Comparison of ENCODE assay signal across 1 cellular context in genomic region chr3:171810278-171811058, GRCh38.
TF ChIP-seq lines count a peak whose summit lies in the region.

TSS of gene PLD1 (minus strand) at chr3:171810483. CDS start at chr3:171738051, 72,432 bp downstream.

TF ChIP-seq in HepG2, 621 proteins besides CTCF, POLR2A, EP300 and RAD21 (continued from another document and continues in another):
- TF ChIP-seq AHDC1 (CRISPR knock-in tag; IDR thresholded peaks at IDR 0.05; ENCODE audit: borderline replicate concordance), result no peak
- no peak for TF ChIP-seq GTF2F1 (IDR thresholded peaks at IDR 0.05; ENCODE audit: low read length)
- no peak; the same call in 1 of the 2 replicates for TF ChIP-seq ELF4 (CRISPR knock-in tag; IDR thresholded peaks at IDR 0.05; ENCODE audit: borderline replicate concordance)
- peak; percentile 62 for TF ChIP-seq ZSCAN31 (CRISPR knock-in tag; IDR thresholded peaks at IDR 0.05; ENCODE audit: low read depth)
- no peak for TF ChIP-seq TFDP2 (CRISPR knock-in tag; IDR thresholded peaks at IDR 0.05)
- TF ChIP-seq ATAD3A (CRISPR knock-in tag; IDR thresholded peaks at IDR 0.05), result no peak
- TF ChIP-seq BATF2 (CRISPR knock-in tag; IDR thresholded peaks at IDR 0.05), result no peak
- peak; percentile 44; the same call in 1 of the 2 replicates for TF ChIP-seq HDAC2 (CRISPR knock-in tag; IDR thresholded peaks at IDR 0.05)
- TF ChIP-seq HNRNPK (IDR thresholded peaks at IDR 0.05; ENCODE audit: low read depth, low read length, poor library complexity, severe bottlenecking), result peak; percentile 92
- peak; percentile 64 for TF ChIP-seq ELF3 (CRISPR knock-in tag; IDR thresholded peaks at IDR 0.05)
- no peak; the same call in 1 of the 2 replicates for TF ChIP-seq ZNF740 (CRISPR knock-in tag; IDR thresholded peaks at IDR 0.05)
- TF ChIP-seq ZBTB38 (CRISPR knock-in tag; IDR thresholded peaks at IDR 0.05), result no peak; the same call in 1 of the 2 replicates
- no peak for TF ChIP-seq ZNF850 (CRISPR knock-in tag; conservative IDR thresholded peaks at IDR 0.05)
- peak; percentile 56 for TF ChIP-seq TCF7 (IDR thresholded peaks at IDR 0.05; ENCODE audit: low read depth)
- TF ChIP-seq THRA (CRISPR knock-in tag; IDR thresholded peaks at IDR 0.05; ENCODE audit: borderline replicate concordance), result 0 out of 2 replicates have a peak, but pooled peaks have one; percentile 42
- no peak for TF ChIP-seq DNMT1 (CRISPR knock-in tag; IDR thresholded peaks at IDR 0.05)
- TF ChIP-seq ZNF24 (IDR thresholded peaks at IDR 0.05), result no peak
- TF ChIP-seq GRHL1 (CRISPR knock-in tag; conservative IDR thresholded peaks at IDR 0.05), result no peak
- no peak for TF ChIP-seq CREBL2 (CRISPR knock-in tag; IDR thresholded peaks at IDR 0.05; ENCODE audit: borderline replicate concordance)
- no peak; the same call in 1 of the 2 replicates for TF ChIP-seq RNF2 (conservative IDR thresholded peaks at IDR 0.05; ENCODE audit: low read depth)
- TF ChIP-seq TAF1 (CRISPR knock-in tag; IDR thresholded peaks at IDR 0.05), result peak; percentile 78
- peak; percentile 65 for TF ChIP-seq ZNF329 (CRISPR knock-in tag; IDR thresholded peaks at IDR 0.05; ENCODE audit: low read depth)
- TF ChIP-seq USF2 (IDR thresholded peaks at IDR 0.05; ENCODE audit: low read depth, low read length), result no peak
- TF ChIP-seq USF2 (CRISPR knock-in tag; IDR thresholded peaks at IDR 0.05; ENCODE audit: borderline replicate concordance), result no peak
- no peak for TF ChIP-seq NFE2L1 (CRISPR knock-in tag; IDR thresholded peaks at IDR 0.05; ENCODE audit: borderline replicate concordance)
- no peak; the same call in 1 of the 2 replicates for TF ChIP-seq PHF20 (CRISPR knock-in tag; IDR thresholded peaks at IDR 0.05)
- peak; percentile 71; the same call in 1 of the 2 replicates for TF ChIP-seq ZNF772 (CRISPR knock-in tag; IDR thresholded peaks at IDR 0.05)
- TF ChIP-seq ZNF580 (CRISPR knock-in tag; IDR thresholded peaks at IDR 0.05; ENCODE audit: borderline replicate concordance, low read depth), result 0 out of 2 replicates have a peak, but pooled peaks have one; percentile 35
- no peak for TF ChIP-seq AHR (CRISPR knock-in tag; IDR thresholded peaks at IDR 0.05)
- TF ChIP-seq FOXO4 (CRISPR knock-in tag; conservative IDR thresholded peaks at IDR 0.05), result no peak; the same call in 1 of the 2 replicates
- no peak for TF ChIP-seq HOXA7 (CRISPR knock-in tag; IDR thresholded peaks at IDR 0.05)
- no peak for TF ChIP-seq ZNF136 (CRISPR knock-in tag; IDR thresholded peaks at IDR 0.05; ENCODE audit: low read depth)
- no peak; the same call in 1 of the 2 replicates for TF ChIP-seq JDP2 (CRISPR knock-in tag; IDR thresholded peaks at IDR 0.05; ENCODE audit: borderline replicate concordance)
- no peak for TF ChIP-seq PHF21A (CRISPR knock-in tag; IDR thresholded peaks at IDR 0.05)
- TF ChIP-seq ZSCAN5A (CRISPR knock-in tag; IDR thresholded peaks at IDR 0.05; ENCODE audit: borderline replicate concordance), result no peak
- peak; percentile 83; the same call in 1 of the 2 replicates for TF ChIP-seq ZSCAN29 (CRISPR knock-in tag; conservative IDR thresholded peaks at IDR 0.05)
- TF ChIP-seq ZNF512 (CRISPR knock-in tag; IDR thresholded peaks at IDR 0.05), result no peak
- TF ChIP-seq ETS1 (CRISPR knock-in tag; IDR thresholded peaks at IDR 0.05), result no peak
